Comparison of ENCODE assay signal across 1 cellular context in the genomic region with DNA sequence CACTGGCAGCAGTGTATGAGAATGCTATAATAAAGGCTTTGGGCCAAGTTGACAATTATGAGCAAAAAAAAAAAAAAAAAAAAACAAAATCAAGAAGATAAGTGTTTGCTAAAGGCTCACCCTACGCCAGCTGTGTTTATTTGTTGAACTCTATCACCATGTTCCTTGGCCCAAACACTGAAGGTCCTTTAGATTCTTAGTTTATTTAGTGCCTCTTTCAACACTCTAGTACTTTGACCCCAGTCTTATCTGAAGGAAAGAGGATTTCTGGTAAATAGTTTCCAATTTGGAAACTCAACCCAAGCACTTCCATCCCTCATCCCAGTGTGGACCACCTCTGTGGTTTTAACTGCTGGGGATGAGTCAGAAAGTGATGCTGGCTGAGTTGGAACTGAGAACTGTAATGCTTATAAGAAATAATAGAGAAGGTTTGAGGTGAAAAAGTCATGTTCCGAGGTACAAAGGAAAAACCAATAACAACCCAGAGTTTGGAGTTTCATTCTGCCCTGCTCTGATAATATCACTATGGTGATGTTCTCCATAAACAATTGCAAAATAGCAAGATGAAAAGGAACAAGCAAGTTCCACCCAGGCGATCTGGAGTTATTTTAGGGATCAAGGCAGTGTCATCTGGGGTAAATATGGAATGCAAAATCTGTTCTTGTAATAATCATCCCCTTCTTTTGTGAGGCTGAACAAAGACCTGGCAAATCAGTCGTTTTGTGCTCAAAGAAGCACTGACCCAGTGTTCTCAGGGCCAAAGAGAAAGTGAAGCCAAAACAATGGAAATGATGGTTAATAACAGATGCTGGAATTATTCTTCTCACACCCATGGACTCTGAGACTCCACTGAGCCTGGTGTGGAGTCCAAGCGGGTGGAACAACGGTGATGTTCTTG.
TF ChIP-seq lines count a peak whose summit lies in the region.

No MANE protein-coding gene starts in this region.

TF ChIP-seq in GM12878, 131 proteins besides CTCF, POLR2A, EP300 and RAD21 (continued from another document):
- TF ChIP-seq, protein P1, sequence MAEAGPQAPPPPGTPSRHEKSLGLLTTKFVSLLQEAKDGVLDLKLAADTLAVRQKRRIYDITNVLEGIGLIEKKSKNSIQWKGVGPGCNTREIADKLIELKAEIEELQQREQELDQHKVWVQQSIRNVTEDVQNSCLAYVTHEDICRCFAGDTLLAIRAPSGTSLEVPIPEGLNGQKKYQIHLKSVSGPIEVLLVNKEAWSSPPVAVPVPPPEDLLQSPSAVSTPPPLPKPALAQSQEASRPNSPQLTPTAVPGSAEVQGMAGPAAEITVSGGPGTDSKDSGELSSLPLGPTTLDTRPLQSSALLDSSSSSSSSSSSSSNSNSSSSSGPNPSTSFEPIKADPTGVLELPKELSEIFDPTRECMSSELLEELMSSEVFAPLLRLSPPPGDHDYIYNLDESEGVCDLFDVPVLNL (IDR thresholded peaks at IDR 0.05; ENCODE audit: low read depth, low read length), result no peak
- TF ChIP-seq SIX5 (IDR thresholded peaks at IDR 0.05; ENCODE audit: low read depth, low read length, severe bottlenecking), result no peak
- TF ChIP-seq, protein P2, sequence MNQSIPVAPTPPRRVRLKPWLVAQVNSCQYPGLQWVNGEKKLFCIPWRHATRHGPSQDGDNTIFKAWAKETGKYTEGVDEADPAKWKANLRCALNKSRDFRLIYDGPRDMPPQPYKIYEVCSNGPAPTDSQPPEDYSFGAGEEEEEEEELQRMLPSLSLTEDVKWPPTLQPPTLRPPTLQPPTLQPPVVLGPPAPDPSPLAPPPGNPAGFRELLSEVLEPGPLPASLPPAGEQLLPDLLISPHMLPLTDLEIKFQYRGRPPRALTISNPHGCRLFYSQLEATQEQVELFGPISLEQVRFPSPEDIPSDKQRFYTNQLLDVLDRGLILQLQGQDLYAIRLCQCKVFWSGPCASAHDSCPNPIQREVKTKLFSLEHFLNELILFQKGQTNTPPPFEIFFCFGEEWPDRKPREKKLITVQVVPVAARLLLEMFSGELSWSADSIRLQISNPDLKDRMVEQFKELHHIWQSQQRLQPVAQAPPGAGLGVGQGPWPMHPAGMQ (IDR thresholded peaks at IDR 0.05; ENCODE audit: borderline replicate concordance), result no peak
- TF ChIP-seq YY1 (IDR thresholded peaks at IDR 0.05; ENCODE audit: low read depth, low read length), result no peak
- TF ChIP-seq, protein P3, sequence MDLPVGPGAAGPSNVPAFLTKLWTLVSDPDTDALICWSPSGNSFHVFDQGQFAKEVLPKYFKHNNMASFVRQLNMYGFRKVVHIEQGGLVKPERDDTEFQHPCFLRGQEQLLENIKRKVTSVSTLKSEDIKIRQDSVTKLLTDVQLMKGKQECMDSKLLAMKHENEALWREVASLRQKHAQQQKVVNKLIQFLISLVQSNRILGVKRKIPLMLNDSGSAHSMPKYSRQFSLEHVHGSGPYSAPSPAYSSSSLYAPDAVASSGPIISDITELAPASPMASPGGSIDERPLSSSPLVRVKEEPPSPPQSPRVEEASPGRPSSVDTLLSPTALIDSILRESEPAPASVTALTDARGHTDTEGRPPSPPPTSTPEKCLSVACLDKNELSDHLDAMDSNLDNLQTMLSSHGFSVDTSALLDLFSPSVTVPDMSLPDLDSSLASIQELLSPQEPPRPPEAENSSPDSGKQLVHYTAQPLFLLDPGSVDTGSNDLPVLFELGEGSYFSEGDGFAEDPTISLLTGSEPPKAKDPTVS (IDR thresholded peaks at IDR 0.05; ENCODE audit: low read depth, low read length), result no peak
- 0 out of 2 replicates have a peak, but pooled peaks have one; percentile 13 for TF ChIP-seq JUNB (IDR thresholded peaks at IDR 0.05)
- TF ChIP-seq RUNX3 (IDR thresholded peaks at IDR 0.05; ENCODE audit: low read length), result peak; percentile 48
- no peak for TF ChIP-seq CHD4 (IDR thresholded peaks at IDR 0.05)
- no peak for TF ChIP-seq POU2F2 (IDR thresholded peaks at IDR 0.05; ENCODE audit: borderline replicate concordance, low read depth, low read length)
